Comparison of ENCODE assay signal across 8 cellular contexts in the genomic region with DNA sequence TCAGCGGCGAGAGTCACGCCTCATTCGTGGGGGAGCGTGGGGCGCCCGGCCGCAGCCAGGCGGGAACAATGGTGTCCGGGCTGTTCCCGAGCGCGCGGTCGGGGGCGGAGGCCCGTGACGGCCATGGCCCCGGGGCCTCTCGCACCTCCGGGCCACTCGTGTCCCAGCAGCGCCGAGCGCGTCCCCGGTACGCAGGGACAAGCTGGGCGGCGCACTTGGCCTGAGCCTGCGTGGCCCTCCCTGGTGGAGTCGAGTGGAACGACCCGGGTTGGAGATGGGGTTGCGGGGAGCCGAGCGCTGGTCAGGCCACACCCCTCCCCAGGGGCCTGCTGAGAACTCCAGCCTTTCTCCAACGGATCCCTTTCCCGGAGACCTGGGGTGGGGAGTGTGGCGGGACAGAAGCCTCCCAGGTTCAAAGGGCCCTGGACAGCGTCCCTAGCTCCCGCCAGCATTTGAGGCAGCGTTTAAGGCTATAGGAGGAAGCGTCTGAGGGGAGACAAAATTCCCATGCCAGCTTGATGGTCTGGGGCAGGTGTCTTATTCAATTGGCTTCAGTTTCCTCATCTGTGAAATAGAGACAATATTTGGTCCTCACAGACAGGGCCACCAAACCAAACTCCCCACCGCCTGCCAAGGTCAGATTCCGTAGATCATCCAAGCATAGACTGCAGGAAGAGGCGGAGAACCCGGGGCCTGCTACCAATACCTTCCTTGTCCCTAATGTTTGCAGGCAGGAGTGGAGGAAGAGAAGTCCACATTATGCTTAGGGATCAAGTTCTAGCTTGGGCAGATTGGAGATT. TPM values are rescaled to one million over a fixed set of nuclear protein-coding genes. Genes with fewer than 3 reads are reported as not detected.
A peak's percentile ranks its signal among the peaks of the same experiment; 100 is the strongest.
DNase-seq lines count a peak whose midpoint lies in the region; ATAC-seq and TF ChIP-seq lines count a peak whose summit lies in the region.

No MANE protein-coding gene starts in this region.

- H3K9me3 Mint-ChIP-seq in natural killer cell treated with Interleukin-12 subunit alpha and Interleukin-12 subunit beta and Interleukin-15 and Interleukin-18, amount 100 ng/mL, for 72 hours: no peaks in the 10 kb centered on the region

- peak; percentile 25 for ATAC-seq in HG02798 (IDR thresholded peaks at IDR 0.05; ENCODE audit: poor library complexity, unreplicated experiment)
- peak; percentile 48 to 53 for ATAC-seq in natural killer cell treated with Interleukin-12 subunit alpha and Interleukin-12 subunit beta and Interleukin-15 and Interleukin-18, amount 100 ng/mL, for 72 hours

- H3K36me3 ChIP-seq in urinary bladder (ENCODE audit: insufficient read depth): no peaks in the 10 kb centered on the region

- DNase-seq in A172 (ENCODE audit: low spot score) (peak; percentile 9), GM12865 (ENCODE audit: low read depth) (peak; percentile 67), NCI-H146 treated with DMSO at 0.1 percent for 48 hours (lab: John Stamatoyannopoulos, UW; ENCODE audit: unreplicated experiment) (peak; percentile 59), fibroblast of mammary gland (ENCODE audit: low read depth) (peak; percentile 43)
- DNase-seq in activated CD8-positive, alpha-beta memory T cell treated with anti-CD3 and anti-CD28 coated beads, Interleukin-2, amount 50 U/mL, for 4 hours: peak; percentile 39
- peak; percentile 76 for DNase-seq in natural killer cell treated with Interleukin-12 subunit alpha and Interleukin-12 subunit beta and Interleukin-15 and Interleukin-18, amount 100 ng/mL, for 72 hours (ENCODE audit: low spot score)

- WGBS in urinary bladder: 4% methylated on average over 48 of the region's 48 CpGs

- H3K4me3 ChIP-seq in GM12865 (ENCODE audit: low read depth, low read length): peak overlapping the region; percentile 81
- H3K4me3 ChIP-seq in fibroblast of mammary gland (ENCODE audit: control insufficient read depth, low read depth, low read length): peak overlapping the region; percentile 74
- peak overlapping the region; percentile 72 for H3K4me3 ChIP-seq in urinary bladder (ENCODE audit: low read depth, low read length)

- H3K36me3 Mint-ChIP-seq in natural killer cell treated with Interleukin-12 subunit alpha and Interleukin-12 subunit beta and Interleukin-15 and Interleukin-18, amount 100 ng/mL, for 72 hours: peaks cover 6% of the 10 kb centered on the region

- H3K27me3 Mint-ChIP-seq in natural killer cell treated with Interleukin-12 subunit alpha and Interleukin-12 subunit beta and Interleukin-15 and Interleukin-18, amount 100 ng/mL, for 72 hours: no peaks in the 10 kb centered on the region

- peaks cover 42 to 51% of the 10 kb centered on the region in 2 donors for H3K4me1 Mint-ChIP-seq in natural killer cell treated with Interleukin-12 subunit alpha and Interleukin-12 subunit beta and Interleukin-15 and Interleukin-18, amount 100 ng/mL, for 72 hours (ENCODE audit: low read depth in 2 of 2)

- TF ChIP-seq CTCF in GM12865 (IDR thresholded peaks at IDR 0.05; ENCODE audit: insufficient read depth, low read depth, low read length, missing control alignments): no peak
- TF ChIP-seq CTCF in fibroblast of mammary gland (conservative IDR thresholded peaks at IDR 0.05; ENCODE audit: control insufficient read depth, insufficient read depth, low read depth, low read length): no peak

- peak overlapping the region; percentile 94 for H3K27ac ChIP-seq in urinary bladder (ENCODE audit: low read depth)

- H3K27ac Mint-ChIP-seq in natural killer cell treated with Interleukin-12 subunit alpha and Interleukin-12 subunit beta and Interleukin-15 and Interleukin-18, amount 100 ng/mL, for 72 hours: peak overlapping the region; percentile 93 to 96

- no peaks in the 10 kb centered on the region for H3K4me1 ChIP-seq in urinary bladder (ENCODE audit: insufficient read depth)

- H3K4me3 Mint-ChIP-seq in natural killer cell treated with Interleukin-12 subunit alpha and Interleukin-12 subunit beta and Interleukin-15 and Interleukin-18, amount 100 ng/mL, for 72 hours: peak overlapping the region; percentile 85

RNA-seq across cellular contexts. Expression of a gene that starts 0.5 kb away (rescaled TPM):
- total RNA-seq in A172 (2014; rRNA removed; shearing (Covaris generic)): 48.9 and 59.9 TPM in 2 replicates
- total RNA-seq in natural killer cell treated with Interleukin-12 subunit alpha and Interleukin-12 subunit beta and Interleukin-15 and Interleukin-18, amount 100 ng/mL, for 72 hours: 100 to 1,000 TPM; 152 to 215 TPM
- 44.0 TPM for total RNA-seq in urinary bladder
- 72.3 TPM for polyA plus RNA-seq in urinary bladder

RNA-seq across cellular contexts. Expression of a gene that starts 37.6 kb away (rescaled TPM):
- not detected in 2 replicates for total RNA-seq in A172 (2014; rRNA removed; shearing (Covaris generic))
- under 1 TPM in 1 of 2 donors, not detected in 1; 0.57 TPM for total RNA-seq in natural killer cell treated with Interleukin-12 subunit alpha and Interleukin-12 subunit beta and Interleukin-15 and Interleukin-18, amount 100 ng/mL, for 72 hours
- 0.16 TPM for total RNA-seq in urinary bladder
- 0.20 TPM for polyA plus RNA-seq in urinary bladder

RNA-seq across cellular contexts. Expression of a gene that starts 39.6 kb away (rescaled TPM):
- 0.02 TPM in 1 of 2 replicates, not detected in the other for total RNA-seq in A172 (2014; rRNA removed; shearing (Covaris generic))
- total RNA-seq in natural killer cell treated with Interleukin-12 subunit alpha and Interleukin-12 subunit beta and Interleukin-15 and Interleukin-18, amount 100 ng/mL, for 72 hours: not detected
- total RNA-seq in urinary bladder: 1.6 TPM
- polyA plus RNA-seq in urinary bladder: 0.22 TPM

Comparison
In these comparisons a context has a peak if more than half of its experiments do, and no peak if none do; other contexts are left out.
1. Peak in every context shown above with its lines: DNase-seq, ATAC-seq, H3K4me3 ChIP-seq and H3K27ac ChIP-seq.
2. DNase-seq: peak in every context shown above with its lines; median percentile 76 in natural killer cell treated with Interleukin-12 subunit alpha and Interleukin-12 subunit beta and Interleukin-15 and Interleukin-18, amount 100 ng/mL, for 72 hours; 67 in GM12865; 59 in NCI-H146 treated with DMSO at 0.1 percent for 48 hours; 43 in fibroblast of mammary gland; 39 in activated CD8-positive, alpha-beta memory T cell treated with anti-CD3 and anti-CD28 coated beads, Interleukin-2, amount 50 U/mL, for 4 hours; 9 in A172.